8 cellular contexts compared by ENCODE assay signal in genomic region chr7:137169282-137169698, GRCh38.
A peak's percentile ranks its signal among the peaks of the same experiment; 100 is the strongest.
DNase-seq lines count a peak whose midpoint lies in the region; ATAC-seq lines count a peak whose summit lies in the region.

No MANE protein-coding gene starts in this region.

- ATAC-seq in HG03571 (IDR thresholded peaks at IDR 0.05; ENCODE audit: unreplicated experiment) = no peak

- DNase-seq in DMS53 treated with DMSO at 0.1 percent for 48 hours (lab: John Stamatoyannopoulos, UW; ENCODE audit: unreplicated experiment) (peak; percentile 93), NCI-H128 (lab: John Stamatoyannopoulos, UW; ENCODE audit: unreplicated experiment) (peak; percentile 55), SW480 (ENCODE audit: low spot score) (peak; percentile 59), foreskin melanocyte (peak; percentile 52), pons (ENCODE audit: low spot score) (peak; percentile 89), OCI-M2 (lab: John Stamatoyannopoulos, UW; ENCODE audit: unreplicated experiment) (no peak)
- DNase-seq in activated CD4-positive, alpha-beta T cell treated with anti-CD3 and anti-CD28 coated beads, Interleukin-2, amount 50 U/mL, for 48 hours = no peak

Comparison
In these comparisons a context has a peak if more than half of its experiments do, and no peak if none do; other contexts are left out.
1. DNase-seq: peak in DMS53 treated with DMSO at 0.1 percent for 48 hours (single experiment), NCI-H128 (single experiment), SW480 (single experiment), foreskin melanocyte (single experiment) and pons (single experiment); none in OCI-M2 (single experiment) and activated CD4-positive, alpha-beta T cell treated with anti-CD3 and anti-CD28 coated beads, Interleukin-2, amount 50 U/mL, for 48 hours (0 of 2).